Comparison of ENCODE assay signal across 1 cellular context in genomic region chr6:120558294-120558693, GRCh38.
TF ChIP-seq lines count a peak whose summit lies in the region.

No MANE protein-coding gene starts in this region.

TF ChIP-seq in WTC11, 78 proteins besides CTCF, POLR2A, EP300 and RAD21 (continued from another document):
- TF ChIP-seq ZNF425 (CRISPR knock-in tag; conservative IDR thresholded peaks at IDR 0.05): no peak
- no peak for TF ChIP-seq ZNF317 (CRISPR knock-in tag; IDR thresholded peaks at IDR 0.05; ENCODE audit: borderline replicate concordance, low read depth)
